ENCODE assay signal across 8 cellular contexts in genomic region chr17:41917957-41918391, GRCh38. TPM values are rescaled to one million over a fixed set of nuclear protein-coding genes. Genes with fewer than 3 reads are reported as not detected.
A peak's percentile ranks its signal among the peaks of the same experiment; 100 is the strongest.
DNase-seq lines count a peak whose midpoint lies in the region; ATAC-seq and TF ChIP-seq lines count a peak whose summit lies in the region.

No MANE protein-coding gene starts in this region.

- H2AFZ ChIP-seq in SU-DHL-6 (ENCODE audit: low read depth, low read length, severe bottlenecking): no peak overlapping the region

- TF ChIP-seq CTCF in SU-DHL-6 (IDR thresholded peaks at IDR 0.05; ENCODE audit: insufficient read depth, low read length, poor library complexity, severe bottlenecking): no peak
- TF ChIP-seq CTCF in brain (conservative IDR thresholded peaks at IDR 0.05): no peak

- peaks cover 18% of the 10 kb centered on the region for H3K36me3 Mint-ChIP-seq in brain

- TF ChIP-seq POLR2A in GM18505 (IDR thresholded peaks at IDR 0.05; ENCODE audit: borderline replicate concordance, extremely low read depth, insufficient read depth, insufficient read length): no peak

- no peaks in the 10 kb centered on the region for H3K9me2 ChIP-seq in SU-DHL-6 (replicated peaks; ENCODE audit: insufficient read depth, low read length)

- H3K4me3 ChIP-seq in SU-DHL-6 (ENCODE audit: insufficient read depth, low read length, poor library complexity, severe bottlenecking): peak overlapping the region; percentile 87

- H3K79me2 ChIP-seq in SU-DHL-6 (ENCODE audit: insufficient read depth, low read length): peaks cover 57% of the 10 kb centered on the region

- peaks cover 3% of the 10 kb centered on the region for H3K27me3 Mint-ChIP-seq in brain

- H3K36me3 ChIP-seq in SU-DHL-6 (ENCODE audit: low read length): no peaks in the 10 kb centered on the region

- H3K27ac Mint-ChIP-seq in brain: peak overlapping the region; percentile 84 to 99 (median 93)

- H3K9me3 ChIP-seq in SU-DHL-6 (ENCODE audit: insufficient read depth, low read length): no peaks in the 10 kb centered on the region

- peak overlapping the region; percentile 55 for H3K27ac ChIP-seq in SU-DHL-6 (ENCODE audit: low read depth, low read length)

- peaks cover 8% of the 10 kb centered on the region for H3F3A ChIP-seq in SU-DHL-6 (ENCODE audit: insufficient read depth)

- DNase-seq in HUDEP-2 (lab: John Stamatoyannopoulos, UW; ENCODE audit: unreplicated experiment in 76 of 76) (peak in 67 of 76 experiments; percentile 19 to 82 (median 56)), kidney glomerular epithelial cell (lab: John Stamatoyannopoulos, UW) (peak; percentile 22)
- DNase-seq in stimulated activated CD4-positive, alpha-beta T cell treated with anti-CD3 and anti-CD28 coated beads, Interleukin-1b, Interleukin-23, amount 100 ng/mL, for 4 hours (ENCODE audit: low read depth in 2 of 2): peak; percentile 13 to 45

- ATAC-seq in GM18505 (IDR thresholded peaks at IDR 0.05; ENCODE audit: unreplicated experiment) (peak; percentile 16), HG03571 (IDR thresholded peaks at IDR 0.05; ENCODE audit: unreplicated experiment) (no peak), HG02678 (IDR thresholded peaks at IDR 0.05; ENCODE audit: unreplicated experiment) (no peak)

- peak overlapping the region; percentile 91 for H3K9ac ChIP-seq in SU-DHL-6 (ENCODE audit: low read length)

- H3K4me3 Mint-ChIP-seq in brain: peak overlapping the region; percentile 87 to 96 (median 93)

- H3K4me1 Mint-ChIP-seq in brain: peaks cover 52% of the 10 kb centered on the region

- H3K27me3 ChIP-seq in SU-DHL-6 (ENCODE audit: low read length): no peaks in the 10 kb centered on the region

- H4K20me1 ChIP-seq in SU-DHL-6 (ENCODE audit: low read depth, low read length): peaks cover 21% of the 10 kb centered on the region

- H3K4me2 ChIP-seq in SU-DHL-6 (ENCODE audit: low read depth, low read length, poor library complexity, severe bottlenecking): peak overlapping the region; percentile 71

- H3K9me3 Mint-ChIP-seq in brain: no peaks in the 10 kb centered on the region

RNA-seq across cellular contexts. Expression of gene ACLY, which starts 0.8 kb away (rescaled TPM):
- polyA plus RNA-seq in brain (ENCODE audit: insufficient read depth, low read depth, low replicate concordance): 126 TPM

RNA-seq across cellular contexts. Expression of gene ODAD4, which starts 12.4 kb away (rescaled TPM):
- 6.2 TPM for polyA plus RNA-seq in brain (ENCODE audit: insufficient read depth, low read depth, low replicate concordance)

RNA-seq across cellular contexts. Expression of gene CNP, which starts 48.6 kb away (rescaled TPM):
- polyA plus RNA-seq in brain (ENCODE audit: insufficient read depth, low read depth, low replicate concordance): 808 TPM

RNA-seq across cellular contexts. Expression of gene KLHL11, which starts 52.8 kb away (rescaled TPM):
- 2.2 TPM for polyA plus RNA-seq in brain (ENCODE audit: insufficient read depth, low read depth, low replicate concordance)
